In genomic region chr2:84857566-84857965, GRCh38 we compare ENCODE assay signal across 19 cellular contexts. TPM values are rescaled to one million over a fixed set of nuclear protein-coding genes. Genes with fewer than 3 reads are reported as not detected.
DNase-seq lines count a peak whose midpoint lies in the region; ATAC-seq, FAIRE-seq and TF ChIP-seq lines count a peak whose summit lies in the region.
"Had no signal": no experiment of that assay in that cellular context is flagged by ENCODE, and none has a peak within 500 bp of the region (broad histone marks: within the 10 kb centered on the region; RNA-seq: fewer than 3 reads in every experiment).

No MANE protein-coding gene starts in this region.

- ATAC-seq in stimulated activated naive CD8-positive, alpha-beta T cell treated with anti-CD3 and anti-CD28 coated beads, Interleukin-15, Interleukin-2, amounts not matched to agents 100 U/mL and 50 U/mL, for 24 hours = no peak
- no peak for ATAC-seq in activated CD8-positive, alpha-beta T cell treated with anti-CD3 and anti-CD28 coated beads, Interleukin-2, amount 10 ng/mL, durations not matched to agents 7 days and 5 days
- ATAC-seq: gastroesophageal sphincter, lower lobe of right lung had no signal

- peaks cover 92% of the 10 kb centered on the region for H3K4me1 Mint-ChIP-seq in stimulated activated naive CD8-positive, alpha-beta T cell treated with anti-CD3 and anti-CD28 coated beads, Interleukin-15, Interleukin-2, amounts not matched to agents 100 ng/mL and 50 ng/mL, for 24 hours (ENCODE audit: low read depth)
- H3K4me1 Mint-ChIP-seq in activated CD8-positive, alpha-beta T cell treated with anti-CD3 and anti-CD28 coated beads, Interleukin-2, amount 10 ng/mL, durations not matched to agents 7 days and 5 days (ENCODE audit: low read depth) = peaks cover 92% of the 10 kb centered on the region

- no peaks in the 10 kb centered on the region for H3K79me2 ChIP-seq in H1 (ENCODE audit: control insufficient read depth in 1 of 2, insufficient read depth in 2 of 2, low read length in 2 of 2)

- 91% methylated on average over 5 of the region's 5 CpGs; no CpG with 5 or more reads in 1 of the 2 experiments for WGBS in H1 (ENCODE audit: extremely low coverage in 1 of 2, insufficient coverage in 1 of 2, insufficient read length in 1 of 2, insufficient replicate concordance in 2 of 2, low coverage in 1 of 2, low lambda C conversion rate in 2 of 2, missing lambda C conversion rate in 1 of 2), 2 experiments
- WGBS in testis, 2 donors = 93 to 96% methylated on average over 5 of the region's 5 CpGs

- no peak for FAIRE-seq in H1 (lab: Jason Lieb, UNC)
- FAIRE-seq: GM12891, kidney had no signal

- peaks cover 2% of the 10 kb centered on the region for H3K79me1 ChIP-seq in H1 (ENCODE audit: low read depth, low read length)

- H3K56ac ChIP-seq in H1 (replicated peaks; ENCODE audit: insufficient read length, low read depth, low read length) = no peak overlapping the region

- no peak for TF ChIP-seq POLR2A in H1 (IDR thresholded peaks at IDR 0.05; ENCODE audit: control extremely low read depth in 1 of 2, low read depth in 2 of 2, low read length in 2 of 2)
- TF ChIP-seq POLR2A in testis (IDR thresholded peaks at IDR 0.05) = no peak

- no peak for DNase-seq in stimulated activated naive CD8-positive, alpha-beta T cell treated with anti-CD3 and anti-CD28 coated beads, Interleukin-15, Interleukin-2, amounts not matched to agents 100 U/mL and 50 U/mL, for 24 hours
- no peak for DNase-seq in activated CD8-positive, alpha-beta T cell treated with anti-CD3 and anti-CD28 coated beads, Interleukin-2, amount 10 ng/mL, durations not matched to agents 7 days and 5 days
- DNase-seq in H1 (ENCODE audit: low read depth in 1 of 2, low spot score in 2 of 2) (no peak), testis (no peak), SIG-M5 (lab: John Stamatoyannopoulos, UW) (no peak), DMS 273 (lab: John Stamatoyannopoulos, UW; ENCODE audit: unreplicated experiment) (no peak)
- DNase-seq: colonic mucosa, COR-L47, DMS79 treated with DMSO at 0.1 percent for 48 hours, kidney, lower lobe of right lung, NCI-H1092, NCI-H1930, NCI-H226, NCI-H748 treated with DMSO at 0.1 percent for 48 hours had no signal

- H3K4me3 Mint-ChIP-seq in stimulated activated naive CD8-positive, alpha-beta T cell treated with anti-CD3 and anti-CD28 coated beads, Interleukin-15, Interleukin-2, amounts not matched to agents 100 ng/mL and 50 ng/mL, for 24 hours = peak overlapping the region; percentile 1
- no peak overlapping the region for H3K4me3 Mint-ChIP-seq in activated CD8-positive, alpha-beta T cell treated with anti-CD3 and anti-CD28 coated beads, Interleukin-2, amount 10 ng/mL, durations not matched to agents 7 days and 5 days

- H3K36me3 ChIP-seq in H1 (ENCODE audit: control insufficient read depth in 2 of 4, insufficient read depth in 4 of 4, low read length in 3 of 4) = no peaks in the 10 kb centered on the region
- H3K36me3 ChIP-seq in testis (ENCODE audit: low read depth, missing control alignments) = no peaks in the 10 kb centered on the region
- H3K36me3 ChIP-seq: colonic mucosa, gastroesophageal sphincter, lower lobe of right lung, tibial nerve had no signal

- H3K4me3 ChIP-seq in H1 (ENCODE audit: extremely low read depth in 1 of 4, insufficient read depth in 2 of 4, low read depth in 3 of 4, low read length in 4 of 4) = no peak overlapping the region
- no peak overlapping the region for H3K4me3 ChIP-seq in testis
- H3K4me3 ChIP-seq: colonic mucosa, gastroesophageal sphincter, lower lobe of right lung, tibial nerve had no signal

- H2BK120ac ChIP-seq in H1 (replicated peaks; ENCODE audit: low read depth, low read length) = no peak overlapping the region

- H3K9me3 Mint-ChIP-seq in stimulated activated naive CD8-positive, alpha-beta T cell treated with anti-CD3 and anti-CD28 coated beads, Interleukin-15, Interleukin-2, amounts not matched to agents 100 ng/mL and 50 ng/mL, for 24 hours = peaks cover 13% of the 10 kb centered on the region
- H3K9me3 Mint-ChIP-seq in activated CD8-positive, alpha-beta T cell treated with anti-CD3 and anti-CD28 coated beads, Interleukin-2, amount 10 ng/mL, durations not matched to agents 7 days and 5 days (ENCODE audit: insufficient read depth) = peaks cover 10% of the 10 kb centered on the region

- H3K27me3 ChIP-seq in H1 (replicated peaks in 1 of 4; ENCODE audit: control insufficient read depth in 3 of 4, extremely low read depth in 1 of 4, insufficient read depth in 3 of 4, low read length in 3 of 4) = peaks cover 16 to 36% (median 30%) of the 10 kb centered on the region in 4 experiments
- no peaks in the 10 kb centered on the region for H3K27me3 ChIP-seq in testis
- H3K27me3 ChIP-seq: colonic mucosa, tibial nerve had no signal

- H3K9ac ChIP-seq in H1 (replicated peaks in 1 of 4; ENCODE audit: extremely low read depth in 1 of 4, low read depth in 3 of 4, low read length in 3 of 4) = no peak overlapping the region

- no peak overlapping the region for H3K27ac ChIP-seq in H1 (ENCODE audit: low read depth, low read length)
- H3K27ac ChIP-seq in testis = no peak overlapping the region
- H3K27ac ChIP-seq: colonic mucosa, gastroesophageal sphincter, lower lobe of right lung, tibial nerve had no signal

- no peak overlapping the region for H3K18ac ChIP-seq in H1 (ENCODE audit: extremely low read depth, low read length)

- no peak for TF ChIP-seq RAD21 in H1 (IDR thresholded peaks at IDR 0.05 in 1 of 2, conservative IDR thresholded peaks at IDR 0.05 in 1 of 2; ENCODE audit: low read depth in 2 of 2, low read length in 2 of 2)

- peak overlapping the region; percentile 92 for H3K27ac Mint-ChIP-seq in stimulated activated naive CD8-positive, alpha-beta T cell treated with anti-CD3 and anti-CD28 coated beads, Interleukin-15, Interleukin-2, amounts not matched to agents 100 ng/mL and 50 ng/mL, for 24 hours
- H3K27ac Mint-ChIP-seq in activated CD8-positive, alpha-beta T cell treated with anti-CD3 and anti-CD28 coated beads, Interleukin-2, amount 10 ng/mL, durations not matched to agents 7 days and 5 days = peak overlapping the region; percentile 87

- peaks cover 37% of the 10 kb centered on the region for H3K36me3 Mint-ChIP-seq in stimulated activated naive CD8-positive, alpha-beta T cell treated with anti-CD3 and anti-CD28 coated beads, Interleukin-15, Interleukin-2, amounts not matched to agents 100 ng/mL and 50 ng/mL, for 24 hours (ENCODE audit: low read depth)
- H3K36me3 Mint-ChIP-seq in activated CD8-positive, alpha-beta T cell treated with anti-CD3 and anti-CD28 coated beads, Interleukin-2, amount 10 ng/mL, durations not matched to agents 7 days and 5 days (ENCODE audit: low read depth) = peaks cover 75% of the 10 kb centered on the region

- POLR2A ChIA-PET in activated CD8-positive, alpha-beta T cell treated with anti-CD3 and anti-CD28 coated beads, Interleukin-2, amount 10 ng/mL, durations not matched to agents 7 days and 5 days (lab: Charles Lee) = interaction anchor here (0.6 to 3.5 kb wide), 8 partner anchors 8 to 224 kb away, joined by 3 to 13 read pairs (median 4); no protein-coding TSS in a partner anchor
- POLR2A ChIA-PET in H1 (lab: Charles Lee; ENCODE audit: partially characterized antibody) = interaction anchor here (1.1 to 1.4 kb wide), 2 partner anchors 13 to 23 kb away, joined by 3 read pairs; partner anchors contain the start of gene TRABD2A

- H4K5ac ChIP-seq in H1 (ENCODE audit: insufficient read length, low read depth, low read length) = no peak overlapping the region

- intact Hi-C loops in testis (cut with DNase I; ENCODE audit: low total_unique reads) = no loop called here

- CTCF ChIA-PET in activated CD8-positive, alpha-beta T cell treated with anti-CD3 and anti-CD28 coated beads, Interleukin-2, amount 10 ng/mL, durations not matched to agents 7 days and 5 days (lab: Charles Lee) = interaction anchor here (0.7 to 4.6 kb wide), 22 partner anchors 8 to 398 kb away, joined by 3 to 28 read pairs (median 6); partner anchors contain the start of gene SUCLG1
- CTCF ChIA-PET in H1 (lab: Charles Lee; ENCODE audit: partially characterized antibody) = interaction anchor here (0.6 to 3.6 kb wide), 44 partner anchors 8 to 366 kb away, joined by 3 to 25 read pairs (median 4); partner anchors contain the start of gene TRABD2A

- no peaks in the 10 kb centered on the region for H3K9me3 ChIP-seq in H1 (ENCODE audit: insufficient read depth in 2 of 2, low read depth in 1 of 2, low read length in 1 of 2)
- H3K9me3 ChIP-seq in testis = no peaks in the 10 kb centered on the region
- H3K9me3 ChIP-seq: colonic mucosa, gastroesophageal sphincter, lower lobe of right lung had no signal

- H3K4ac ChIP-seq in H1 (replicated peaks; ENCODE audit: insufficient read length, low read depth, low read length) = no peak overlapping the region

- H2AK5ac ChIP-seq in H1 (ENCODE audit: low read depth, low read length) = no peak overlapping the region

- H2BK5ac ChIP-seq in H1 (ENCODE audit: low read depth, low read length) = no peak overlapping the region

- H3K4me1 ChIP-seq in H1 (replicated peaks in 1 of 4; ENCODE audit: control insufficient read depth in 3 of 4, insufficient read depth in 4 of 4, low read length in 3 of 4) (peaks cover 7 to 20% (median 15%) of the 10 kb centered on the region in 4 experiments), testis (no peaks in the 10 kb centered on the region)
- H3K4me1 ChIP-seq: colonic mucosa, gastroesophageal sphincter, lower lobe of right lung, tibial nerve had no signal

- H4K8ac ChIP-seq in H1 (ENCODE audit: extremely low read depth, insufficient read depth, low read length) = no peak overlapping the region

- H2BK20ac ChIP-seq in H1 (ENCODE audit: low read length) = 0 out of 2 replicates have a peak overlapping the region, but pooled peaks have one; percentile 24

- H3K14ac ChIP-seq in H1 (ENCODE audit: insufficient read length) = no peak overlapping the region

- no peak for TF ChIP-seq EP300 in H1 (IDR thresholded peaks at IDR 0.05; ENCODE audit: borderline replicate concordance in 1 of 2, low read depth in 2 of 2, low read length in 2 of 2)

- H3K27me3 Mint-ChIP-seq in stimulated activated naive CD8-positive, alpha-beta T cell treated with anti-CD3 and anti-CD28 coated beads, Interleukin-15, Interleukin-2, amounts not matched to agents 100 ng/mL and 50 ng/mL, for 24 hours = no peaks in the 10 kb centered on the region
- no peaks in the 10 kb centered on the region for H3K27me3 Mint-ChIP-seq in activated CD8-positive, alpha-beta T cell treated with anti-CD3 and anti-CD28 coated beads, Interleukin-2, amount 10 ng/mL, durations not matched to agents 7 days and 5 days (ENCODE audit: low read depth)

- no peak overlapping the region for H2BK12ac ChIP-seq in H1 (ENCODE audit: low read depth, low read length)

- no peak overlapping the region for H3K23ac ChIP-seq in H1 (ENCODE audit: insufficient read length)

- H4K20me1 ChIP-seq in H1 (replicated peaks in 1 of 2; ENCODE audit: control insufficient read depth in 1 of 2, insufficient read depth in 2 of 2, low read length in 2 of 2) = peaks cover 0 to 2% of the 10 kb centered on the region in 2 experiments

- no peak overlapping the region for H2AFZ ChIP-seq in H1 (ENCODE audit: low read length)

- TF ChIP-seq CTCF in H1 (IDR thresholded peaks at IDR 0.05; ENCODE audit: control extremely low read depth in 1 of 3, insufficient read depth in 1 of 3, low read depth in 1 of 3, low read length in 3 of 3) = no peak
- TF ChIP-seq CTCF in testis (IDR thresholded peaks at IDR 0.05) = no peak

- H3K23me2 ChIP-seq in H1 (ENCODE audit: low read depth, low read length) = no peaks in the 10 kb centered on the region; the same call in 1 of the 2 replicates

- no peak overlapping the region for H3K4me2 ChIP-seq in H1 (ENCODE audit: insufficient read depth in 1 of 2, low read depth in 2 of 2, low read length in 2 of 2)

- no peak overlapping the region for H4K91ac ChIP-seq in H1 (replicated peaks; ENCODE audit: insufficient read length, low read length)

- H2BK15ac ChIP-seq in H1 (ENCODE audit: low read length) = no peak overlapping the region

RNA-seq across cellular contexts. Expression of gene TRABD2A, which starts 23.3 kb away (rescaled TPM):
- 10 to 100 TPM; 71.9 to 73.2 TPM for total RNA-seq in activated CD8-positive, alpha-beta T cell treated with anti-CD3 and anti-CD28 coated beads, Interleukin-2, amount 10 ng/mL, durations not matched to agents 7 days and 5 days
- 18.6 and 19.7 TPM in 2 replicates for total RNA-seq in H1 (2021; fragmentation: NEBNext Ultra II Directional; extraction: Animal tissue kit (Norgen Biotek cat#: 25700))
- polyA plus RNA-seq in H1 (2011; rRNA removed) = 17.3 and 17.6 TPM in 2 replicates
- polyA plus RNA-seq in H1 (2011; cell fraction: cytosol; rRNA removed) = 11.8 TPM
- 60.0 TPM for polyA plus RNA-seq in H1 (2011; cell fraction: nucleus; rRNA removed)
- polyA plus RNA-seq in H1 (2012, experiment 1 of 2) = 14.8 to 18.1 TPM (median 16.3 TPM) in 4 replicates
- 7.3 TPM for polyA plus RNA-seq in H1 (2012, experiment 2 of 2)
- 27.0 TPM for polyA plus RNA-seq in H1 (2013, experiment 1 of 2)
- 24.8 TPM for polyA plus RNA-seq in H1 (2013, experiment 2 of 2)
- 58.8 and 70.9 TPM in 2 replicates for polyA minus RNA-seq in H1 (2011; rRNA and poly(A)+ RNA removed)
- 22.2 TPM for polyA minus RNA-seq in H1 (2011; cell fraction: cytosol; rRNA and poly(A)+ RNA removed)
- 67.6 TPM for polyA minus RNA-seq in H1 (2011; cell fraction: nucleus; rRNA and poly(A)+ RNA removed)
- 10 to 100 TPM; 19.1 to 44.1 TPM for total RNA-seq in testis
- polyA plus RNA-seq in testis (ENCODE audit: insufficient read depth, low read depth, low replicate concordance) = 82.5 TPM

RNA-seq across cellular contexts. Expression of gene TMSB10, which starts 47.9 kb away (rescaled TPM):
- 1,000 to 10,000 TPM; 4,520 to 4,885 TPM for total RNA-seq in activated CD8-positive, alpha-beta T cell treated with anti-CD3 and anti-CD28 coated beads, Interleukin-2, amount 10 ng/mL, durations not matched to agents 7 days and 5 days
- total RNA-seq in H1 (2021; fragmentation: NEBNext Ultra II Directional; extraction: Animal tissue kit (Norgen Biotek cat#: 25700)) = 1,075 and 1,095 TPM in 2 replicates
- polyA plus RNA-seq in H1 (2011; rRNA removed) = 593 and 852 TPM in 2 replicates
- polyA plus RNA-seq in H1 (2011; cell fraction: cytosol; rRNA removed) = 1,307 TPM
- polyA plus RNA-seq in H1 (2011; cell fraction: nucleus; rRNA removed) = 850 TPM
- 1,219 to 1,602 TPM (median 1,382 TPM) in 4 replicates for polyA plus RNA-seq in H1 (2012, experiment 1 of 2)
- polyA plus RNA-seq in H1 (2012, experiment 2 of 2) = 5,019 TPM
- 1,059 TPM for polyA plus RNA-seq in H1 (2013, experiment 1 of 2)
- polyA plus RNA-seq in H1 (2013, experiment 2 of 2) = 1,056 TPM
- 80.7 and 118 TPM in 2 replicates for polyA minus RNA-seq in H1 (2011; rRNA and poly(A)+ RNA removed)
- 145 TPM for polyA minus RNA-seq in H1 (2011; cell fraction: cytosol; rRNA and poly(A)+ RNA removed)
- polyA minus RNA-seq in H1 (2011; cell fraction: nucleus; rRNA and poly(A)+ RNA removed) = 80.6 TPM
- total RNA-seq in testis = 1,000 to 10,000 TPM; 2,819 to 3,571 TPM
- polyA plus RNA-seq in testis (ENCODE audit: insufficient read depth, low read depth, low replicate concordance) = 1,824 TPM
